In the genomic region with DNA sequence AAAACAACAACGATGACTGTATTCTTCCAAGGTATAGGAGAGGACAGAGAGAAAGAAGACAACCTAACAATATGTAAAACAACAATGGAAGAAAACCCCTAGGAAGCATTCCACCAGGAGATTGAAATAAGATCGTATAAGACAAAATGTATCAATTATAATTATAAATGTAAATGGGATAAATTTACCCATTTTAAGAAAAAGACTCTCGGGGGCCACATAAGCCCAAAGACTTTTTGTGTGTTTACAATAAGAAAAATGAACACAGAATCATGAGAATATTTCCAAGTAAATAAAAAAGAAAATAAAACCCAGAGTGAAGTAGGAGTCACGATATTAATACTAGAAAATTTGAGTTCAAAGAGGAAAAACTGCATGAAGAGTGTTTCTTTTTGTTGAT, we compare ENCODE assay signal across 27 cellular contexts.
"Had no signal": no experiment of that assay in that cellular context is flagged by ENCODE, and none has a peak within 500 bp of the region (broad histone marks: within the 10 kb centered on the region; RNA-seq: fewer than 3 reads in every experiment).

No MANE protein-coding gene starts in this region.

- H3K4me1 ChIP-seq: stomach, suprapubic skin, testis, tibial artery, tibial nerve, transverse colon, upper lobe of right lung, uterus, vagina had no signal

- H3K27me3 ChIP-seq: suprapubic skin, testis, thyroid gland, tibial nerve, transverse colon, upper lobe of left lung, upper lobe of right lung, uterus, vagina had no signal

- H3K36me3 ChIP-seq: stomach, suprapubic skin, thoracic aorta, thyroid gland, tibial artery, tibial nerve, transverse colon, upper lobe of left lung, upper lobe of right lung, uterus, vagina had no signal

- FAIRE-seq: urothelium cell line had no signal

- H3K4me3 ChIP-seq: stomach, suprapubic skin, thoracic aorta, thyroid gland, tibial artery, tibial nerve, transverse colon, upper lobe of left lung, upper lobe of right lung, uterus, vagina had no signal

- DNase-seq: stimulated activated CD4-positive, alpha-beta T cell treated with anti-CD3 and anti-CD28 coated beads, Interleukin-2, amount 100 ng/mL, for 48 hours; stimulated activated CD4-positive, alpha-beta T cell treated with anti-CD3 and anti-CD28 coated beads, Interleukin-4, amount 100 ng/mL, for 1 hour; stimulated activated CD4-positive, alpha-beta T cell treated with anti-CD3 and anti-CD28 coated beads, Interleukin-4, amount 100 ng/mL, for 24 hours; stimulated activated CD4-positive, alpha-beta T cell treated with anti-CD3 and anti-CD28 coated beads, Interleukin-4, amount 100 ng/mL, for 4 hours; stimulated activated CD8-positive, alpha-beta memory T cell treated with anti-CD3 and anti-CD28 coated beads, Interleukin-4, amount 100 ng/mL, for 48 hours; stimulated activated naive B cell treated with anti-CD40 and anti-IgM and Interleukin-4, amounts not matched to agents 10 μg/mL and 1 μg/mL and 100 μg/mL, for 72 hours; stimulated activated naive CD4-positive, alpha-beta T cell; stimulated activated naive CD4-positive, alpha-beta T cell treated with Interleukin-2 at 50 U/mL for 16 hours; stimulated activated naive CD8-positive, alpha-beta T cell treated with anti-CD3 and anti-CD28 coated beads, Interleukin-15, amount 100 ng/mL, for 72 hours; stimulated activated naive CD8-positive, alpha-beta T cell treated with anti-CD3 and anti-CD28 coated beads, Interleukin-15, Interleukin-2, amounts not matched to agents 100 U/mL and 50 U/mL, for 24 hours; stomach; substantia nigra; testis; thyroid gland; tibial artery; transverse colon; trophoblast cell; upper lobe of left lung; upper lobe of right lung; uterus had no signal

- H3K27ac ChIP-seq: stomach, suprapubic skin, testis, thoracic aorta, thyroid gland, tibial artery, tibial nerve, transverse colon, upper lobe of left lung, upper lobe of right lung, uterus, vagina had no signal

- H3K9me3 ChIP-seq: testis, thyroid gland, transverse colon, upper lobe of right lung, vagina had no signal

- ATAC-seq: stimulated activated effector memory CD8-positive, alpha-beta T cell treated with anti-CD3 and anti-CD28 coated beads, Interleukin-12 subunit alpha, Interleukin-12 subunit beta, amount 100 ng/mL, for 72 hours; stimulated activated memory B cell treated with anti-CD40 and anti-IgM and Interleukin-4, amounts not matched to agents 10 μg/mL and 1 μg/mL and 100 μg/mL, for 72 hours; stimulated activated naive B cell treated with anti-CD40 and anti-IgM and Interleukin-4, amounts not matched to agents 10 μg/mL and 1 μg/mL and 100 μg/mL, for 72 hours; stimulated activated naive CD8-positive, alpha-beta T cell treated with anti-CD3 and anti-CD28 coated beads, Interleukin-15, amount 100 ng/mL, for 72 hours; stimulated activated naive CD8-positive, alpha-beta T cell treated with anti-CD3 and anti-CD28 coated beads, Interleukin-15, Interleukin-2, amounts not matched to agents 100 U/mL and 50 U/mL, for 24 hours; upper lobe of right lung had no signal
